In genomic region chr19:53958168-53958571, GRCh38 we compare ENCODE assay signal across 18 cellular contexts. TPM values are rescaled to one million over a fixed set of nuclear protein-coding genes. Genes with fewer than 3 reads are reported as not detected.
DNase-seq lines count a peak whose midpoint lies in the region; ATAC-seq, FAIRE-seq and TF ChIP-seq lines count a peak whose summit lies in the region.
"Had no signal": no experiment of that assay in that cellular context is flagged by ENCODE, and none has a peak within 500 bp of the region (broad histone marks: within the 10 kb centered on the region; RNA-seq: fewer than 3 reads in every experiment).

No MANE protein-coding gene starts in this region.

- POLR2A ChIA-PET in HEK293 (lab: Yijun Ruan, JAX): no interaction called here

- peak overlapping the region in 7 of 11 experiments; percentile 0 to 54 (median 25); a peak in 8 of 22 replicates for H3K4me2 ChIP-seq in BLaER1 treated with 17β-estradiol and CSF1 and Interleukin-3, amounts not matched to agents 10 nM and 100 nM

- peaks cover 0 to 5% (median 0%) of the 10 kb centered on the region in 11 experiments; a peak in 2 of 22 replicates for H4K20me1 ChIP-seq in BLaER1 treated with 17β-estradiol and CSF1 and Interleukin-3, amounts not matched to agents 10 nM and 100 nM

- no peak for TF ChIP-seq POLR2A in spleen (IDR thresholded peaks at IDR 0.05)

- H3K4me1 ChIP-seq in BLaER1 treated with 17β-estradiol and CSF1 and Interleukin-3, amounts not matched to agents 10 nM and 100 nM: peaks cover 0 to 47% (median 31%) of the 10 kb centered on the region in 10 experiments; a peak in 16 of 20 replicates
- H3K4me1 ChIP-seq in HEK293 (ENCODE audit: control insufficient read depth, insufficient read depth, low read length) (no peaks in the 10 kb centered on the region), spleen (peaks cover 0 to 3% (median 0%) of the 10 kb centered on the region in 6 donors)

- DNase-seq in caudate nucleus (lab: John Stamatoyannopoulos, UW) (peak in 42 of 61 donors; percentile 1 to 74 (median 33)), left kidney (ENCODE audit: low read depth, low spot score) (peak; percentile 38), spleen (no peak), D721Med (ENCODE audit: insufficient read length, low spot score) (no peak), GM19240 (ENCODE audit: insufficient read length, low spot score) (no peak)
- DNase-seq: AML-193; HFFc6; kidney; MM.1S; NCI-H510A; right cardiac atrium; stimulated activated CD4-positive, alpha-beta T cell treated with anti-CD3 and anti-CD28 coated beads, Interleukin-4, amount 100 ng/mL, for 4 hours; stimulated activated naive B cell treated with anti-CD40 and anti-IgM and Interleukin-4, amounts not matched to agents 10 μg/mL and 1 μg/mL and 100 μg/mL, for 72 hours had no signal

- peaks cover 54 to 73% (median 71%) of the 10 kb centered on the region in 11 experiments for H3K27me3 ChIP-seq in BLaER1 treated with 17β-estradiol and CSF1 and Interleukin-3, amounts not matched to agents 10 nM and 100 nM
- H3K27me3 ChIP-seq in spleen (replicated peaks in 1 of 7): peaks cover 4 to 100% (median 52%) of the 10 kb centered on the region in 7 donors

- CTCF ChIA-PET in HEK293 (lab: Yijun Ruan, JAX): no interaction called here

- H3K36me3 ChIP-seq in BLaER1 treated with 17β-estradiol and CSF1 and Interleukin-3, amounts not matched to agents 10 nM and 100 nM: no peaks in the 10 kb centered on the region
- H3K36me3 ChIP-seq in HEK293 (ENCODE audit: control insufficient read depth in 2 of 2, insufficient read depth in 1 of 2, low read length in 2 of 2) (no peaks in the 10 kb centered on the region), spleen (no peaks in the 10 kb centered on the region)

- no peak overlapping the region for H3K4me3 ChIP-seq in BLaER1 treated with 17β-estradiol and CSF1 and Interleukin-3, amounts not matched to agents 10 nM and 100 nM
- H3K4me3 ChIP-seq in HEK293 (ENCODE audit: low read depth, low read length) (no peak overlapping the region), spleen (no peak overlapping the region)

- intact Hi-C loops in spleen (cut with DNase I; ENCODE audit: low total_unique reads): no loop called here

- H3K9me3 ChIP-seq in BLaER1 treated with 17β-estradiol and CSF1 and Interleukin-3, amounts not matched to agents 10 nM and 100 nM (replicated peaks in 1 of 11): no peaks in the 10 kb centered on the region; a peak in 1 of 22 replicates
- no peaks in the 10 kb centered on the region for H3K9me3 ChIP-seq in HEK293 (ENCODE audit: control insufficient read depth, insufficient read depth, low read depth, low read length)
- peaks cover 0 to 9% (median 4%) of the 10 kb centered on the region in 8 donors for H3K9me3 ChIP-seq in spleen

- 3 to 12% (median 5%) methylated on average over 5 to 14 of the region's 14 CpGs for WGBS in spleen, 5 donors

- no peak overlapping the region for H3K9ac ChIP-seq in BLaER1 treated with 17β-estradiol and CSF1 and Interleukin-3, amounts not matched to agents 10 nM and 100 nM

- no peak for TF ChIP-seq CTCF in HEK293 (tag by site-specific recombination; IDR thresholded peaks at IDR 0.05)
- TF ChIP-seq CTCF in spleen (IDR thresholded peaks at IDR 0.05 in 8 of 11, conservative IDR thresholded peaks at IDR 0.05 in 3 of 11): no peak
- TF ChIP-seq CTCF in D721Med (IDR thresholded peaks at IDR 0.05; ENCODE audit: insufficient read depth, missing control alignments): no peak

- no peak for FAIRE-seq in D721Med (lab: Jason Lieb, UNC)
- FAIRE-seq: kidney had no signal

- no peak overlapping the region for H3K27ac ChIP-seq in BLaER1 treated with 17β-estradiol and CSF1 and Interleukin-3, amounts not matched to agents 10 nM and 100 nM
- H3K27ac ChIP-seq in HEK293 (ENCODE audit: extremely low read depth, low read depth, low read length) (no peak overlapping the region), caudate nucleus (ENCODE audit: low read depth, low read length) (no peak overlapping the region), spleen (no peak overlapping the region)

- no peak for ATAC-seq in GM18867 (IDR thresholded peaks at IDR 0.05; ENCODE audit: unreplicated experiment)
- ATAC-seq: activated CD4-positive, CD25-positive, alpha-beta regulatory T cell treated with anti-CD3 and anti-CD28 coated beads, Interleukin-2, amount 50 U/mL, for 24 hours; Panc1; right cardiac atrium; stimulated activated naive B cell treated with anti-CD40 and anti-IgM and Interleukin-4, amounts not matched to agents 10 μg/mL and 1 μg/mL and 100 μg/mL, for 72 hours had no signal

TF ChIP-seq in HEK293, 187 proteins besides CTCF, POLR2A, EP300 and RAD21:
- TF ChIP-seq ZNF335 (tag by site-specific recombination; conservative IDR thresholded peaks at IDR 0.05): peak; percentile 88
- peak; percentile 26; the same call in 1 of the 2 replicates for TF ChIP-seq PATZ1 (tag by site-specific recombination; IDR thresholded peaks at IDR 0.05)
- no peak for TF ChIP-seq ZEB2 (tag by site-specific recombination; IDR thresholded peaks at IDR 0.05)

RNA-seq across cellular contexts. Expression of gene CACNG8, which starts 4.6 kb away (rescaled TPM):
- under 1 TPM in 3 of 7 donors, not detected in 4; 0.03 to 0.11 (median 0.06) TPM for total RNA-seq in spleen
- polyA plus RNA-seq in spleen: under 1 TPM in 1 of 3 donors, not detected in 2; 0.02 TPM

RNA-seq across cellular contexts. Expression of gene CACNG6, which starts 33.3 kb away (rescaled TPM):
- total RNA-seq in spleen: not detected
- not detected for polyA plus RNA-seq in spleen
- total RNA-seq: HFFc6, kidney, right cardiac atrium had no signal
- polyA plus RNA-seq: right cardiac atrium had no signal

RNA-seq across cellular contexts. Expression of gene CACNG7, which starts 49.1 kb away (rescaled TPM):
- not detected for total RNA-seq in spleen
- polyA plus RNA-seq in spleen: not detected
- total RNA-seq: kidney, right cardiac atrium had no signal

Comparison
In these comparisons a context has a peak if more than half of its experiments do, and no peak if none do; other contexts are left out.
1. DNase-seq: peak in caudate nucleus (42 of 61) and left kidney (single experiment); none in spleen (single experiment), D721Med (single experiment) and GM19240 (single experiment).